ENCODE assay signal across 1 cellular context in the genomic region with DNA sequence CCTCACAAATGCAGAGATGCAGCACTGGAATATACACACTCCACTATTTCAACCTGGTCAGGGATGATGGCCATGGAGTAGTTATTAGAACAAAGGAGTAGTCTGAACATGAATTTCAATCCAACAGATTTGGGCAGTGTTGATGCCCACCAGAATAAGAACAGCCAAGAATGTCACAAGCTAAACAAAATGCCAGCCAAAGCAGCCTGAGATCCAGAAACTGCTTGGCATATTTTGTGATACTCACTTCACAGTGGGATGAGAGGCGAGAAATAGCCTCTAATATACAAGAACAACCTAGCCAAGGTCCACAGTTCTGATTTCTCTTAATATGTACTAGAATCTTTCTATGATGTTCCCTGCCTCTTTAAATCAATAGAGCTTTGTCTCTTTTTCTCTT.
TF ChIP-seq lines count a peak whose summit lies in the region.

No MANE protein-coding gene starts in this region.

TF ChIP-seq in H1, 55 proteins besides CTCF, POLR2A, EP300 and RAD21:
- TF ChIP-seq POU5F1 (IDR thresholded peaks at IDR 0.05; ENCODE audit: low read depth, low read length): no peak
- TF ChIP-seq, protein P1, sequence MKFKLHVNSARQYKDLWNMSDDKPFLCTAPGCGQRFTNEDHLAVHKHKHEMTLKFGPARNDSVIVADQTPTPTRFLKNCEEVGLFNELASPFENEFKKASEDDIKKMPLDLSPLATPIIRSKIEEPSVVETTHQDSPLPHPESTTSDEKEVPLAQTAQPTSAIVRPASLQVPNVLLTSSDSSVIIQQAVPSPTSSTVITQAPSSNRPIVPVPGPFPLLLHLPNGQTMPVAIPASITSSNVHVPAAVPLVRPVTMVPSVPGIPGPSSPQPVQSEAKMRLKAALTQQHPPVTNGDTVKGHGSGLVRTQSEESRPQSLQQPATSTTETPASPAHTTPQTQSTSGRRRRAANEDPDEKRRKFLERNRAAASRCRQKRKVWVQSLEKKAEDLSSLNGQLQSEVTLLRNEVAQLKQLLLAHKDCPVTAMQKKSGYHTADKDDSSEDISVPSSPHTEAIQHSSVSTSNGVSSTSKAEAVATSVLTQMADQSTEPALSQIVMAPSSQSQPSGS (IDR thresholded peaks at IDR 0.05; ENCODE audit: low read length): no peak
- TF ChIP-seq KDM4A (IDR thresholded peaks at IDR 0.05; ENCODE audit: low read depth, low read length, severe bottlenecking): no peak
- no peak for TF ChIP-seq POLR2AphosphoS5 (IDR thresholded peaks at IDR 0.05; ENCODE audit: low read depth, low read length)
- no peak for TF ChIP-seq MAFK (IDR thresholded peaks at IDR 0.05; ENCODE audit: low read depth, low read length)
- TF ChIP-seq BACH1 (IDR thresholded peaks at IDR 0.05; ENCODE audit: low read length): no peak
- TF ChIP-seq TCF12 (IDR thresholded peaks at IDR 0.05; ENCODE audit: low read depth, low read length): no peak
- no peak for TF ChIP-seq KDM5A (IDR thresholded peaks at IDR 0.05; ENCODE audit: low read length)
- no peak for TF ChIP-seq CREB1 (IDR thresholded peaks at IDR 0.05)
- TF ChIP-seq PHF8 (conservative IDR thresholded peaks at IDR 0.05; ENCODE audit: low read depth, low read length): no peak
- TF ChIP-seq TAF7 (optimal IDR thresholded peaks at IDR 0.05; ENCODE audit: borderline replicate concordance, low read depth, low read length): no peak
TF ChIP-seq in H1: peak in this region for 0.
